ENCODE assay signal across 28 cellular contexts in genomic region chr2:7093376-7093775, GRCh38.
"Had no signal": no experiment of that assay in that cellular context is flagged by ENCODE, and none has a peak within 500 bp of the region (broad histone marks: within the 10 kb centered on the region; RNA-seq: fewer than 3 reads in every experiment).

No MANE protein-coding gene starts in this region.

- H3K4me1 Mint-ChIP-seq: activated T-helper 17 cell treated with anti-CD3 and anti-CD28 coated beads, Interleukin-2, amount 50 U/mL, for 72 hours had no signal

- H3K9me3 ChIP-seq: body of pancreas, colonic mucosa, gastrocnemius medialis, heart left ventricle had no signal

- H3K27me3 Mint-ChIP-seq: activated CD4-positive, alpha-beta T cell treated with anti-CD3 and anti-CD28 coated beads for 36 hours; activated CD8-positive, alpha-beta T cell treated with anti-CD3 and anti-CD28 coated beads for 36 hours; activated naive CD8-positive, alpha-beta T cell; activated T-helper 17 cell treated with anti-CD3 and anti-CD28 coated beads, Interleukin-2, amount 50 U/mL, for 72 hours; T-cell had no signal

- H3K4me1 ChIP-seq: colonic mucosa had no signal

- H3K9me3 Mint-ChIP-seq: activated CD8-positive, alpha-beta T cell treated with anti-CD3 and anti-CD28 coated beads for 36 hours; activated T-cell treated with anti-CD3 and anti-CD28 coated beads, Interleukin-2, amount 50 U/mL, for 4 hours; activated T-helper 17 cell treated with anti-CD3 and anti-CD28 coated beads, Interleukin-2, amount 50 U/mL, for 72 hours; T-cell; T-helper 1 cell treated with Interleukin-12 subunit alpha and Interleukin-12 subunit beta and Interleukin-4 antibody, amounts not matched to agents 30 μg/mL and 1 μg/mL, for 36 hours; T-helper 2 cell treated with Interferon-gamma antibody and Interleukin-4, amounts not matched to agents 5 μg/mL and 100 μg/mL, for 36 hours had no signal

- ATAC-seq: activated CD4-positive, alpha-beta T cell treated with anti-CD3 and anti-CD28 coated beads for 36 hours; activated CD8-positive, alpha-beta T cell treated with anti-CD3 and anti-CD28 coated beads for 36 hours; activated T-cell treated with anti-CD3 and anti-CD28 coated beads, Interleukin-2, amount 50 U/mL, for 4 hours; activated T-helper 17 cell treated with anti-CD3 and anti-CD28 coated beads, Interleukin-2, amount 50 U/mL, for 72 hours; body of pancreas; gastrocnemius medialis; heart left ventricle; T-cell had no signal

- H3K4me3 Mint-ChIP-seq: activated CD4-positive, alpha-beta T cell treated with anti-CD3 and anti-CD28 coated beads for 36 hours; activated CD8-positive, alpha-beta T cell treated with anti-CD3 and anti-CD28 coated beads for 36 hours; activated naive CD8-positive, alpha-beta T cell; activated T-cell treated with anti-CD3 and anti-CD28 coated beads, Interleukin-2, amount 50 U/mL, for 4 hours; activated T-helper 17 cell treated with anti-CD3 and anti-CD28 coated beads, Interleukin-2, amount 50 U/mL, for 72 hours; T-cell; T-helper 1 cell treated with Interleukin-12 subunit alpha and Interleukin-12 subunit beta and Interleukin-4 antibody, amounts not matched to agents 30 μg/mL and 1 μg/mL, for 36 hours; T-helper 2 cell treated with Interferon-gamma antibody and Interleukin-4, amounts not matched to agents 5 μg/mL and 100 μg/mL, for 36 hours had no signal

- H3K27ac Mint-ChIP-seq: activated CD4-positive, alpha-beta T cell treated with anti-CD3 and anti-CD28 coated beads for 36 hours; activated CD8-positive, alpha-beta T cell treated with anti-CD3 and anti-CD28 coated beads for 36 hours; activated naive CD8-positive, alpha-beta T cell; activated T-helper 17 cell treated with anti-CD3 and anti-CD28 coated beads, Interleukin-2, amount 50 U/mL, for 72 hours; T-helper 1 cell treated with Interleukin-12 subunit alpha and Interleukin-12 subunit beta and Interleukin-4 antibody, amounts not matched to agents 30 μg/mL and 1 μg/mL, for 36 hours; T-helper 2 cell treated with Interferon-gamma antibody and Interleukin-4, amounts not matched to agents 5 μg/mL and 100 μg/mL, for 36 hours had no signal

- H3K27me3 ChIP-seq: body of pancreas, colonic mucosa, gastrocnemius medialis, heart left ventricle had no signal

- DNase-seq: activated CD4-positive, alpha-beta T cell treated with anti-CD3 and anti-CD28 coated beads for 36 hours; activated CD4-positive, alpha-beta T cell treated with anti-CD3 and anti-CD28 coated beads, Interleukin-2, amount 50 U/mL, for 1 hour; activated CD4-positive, alpha-beta T cell treated with anti-CD3 and anti-CD28 coated beads, Interleukin-2, amount 50 U/mL, for 48 hours; activated CD4-positive, CD25-positive, alpha-beta regulatory T cell; activated CD4-positive, CD25-positive, alpha-beta regulatory T cell treated with anti-CD3 and anti-CD28 coated beads, Interleukin-2, amount 50 U/mL, for 72 hours; activated CD8-positive, alpha-beta T cell treated with anti-CD3 and anti-CD28 coated beads for 36 hours; activated effector memory CD4-positive, alpha-beta T cell treated with Interleukin-2 at 50 U/mL for 16 hours; activated gamma-delta T cell treated with Interleukin-2 at 50 U/mL for 16 hours; activated naive CD4-positive, alpha-beta T cell treated with anti-CD3 and anti-CD28 coated beads, Interleukin-2, amount 50 U/mL, for 16 hours; activated naive CD4-positive, alpha-beta T cell treated with Interleukin-2 at 50 U/mL for 16 hours; activated T-cell treated with anti-CD3 and anti-CD28 coated beads, Interleukin-2, amount 50 U/mL, for 4 hours; amniotic stem cell; aorta; body of pancreas; caudate nucleus; colonic mucosa; effector CD8-positive, alpha-beta T cell; foreskin fibroblast; gastrocnemius medialis; glutamatergic neuron; heart left ventricle; T-cell; T1000 had no signal

- H3K27ac ChIP-seq: body of pancreas, colonic mucosa, epithelial cell of prostate, gastrocnemius medialis, heart left ventricle had no signal
